1 cellular context compared by ENCODE assay signal in genomic region chr3:120339362-120339761, GRCh38.
TF ChIP-seq lines count a peak whose summit lies in the region.

No MANE protein-coding gene starts in this region.

TF ChIP-seq in K562, 482 proteins besides CTCF, POLR2A, EP300 and RAD21:
- TF ChIP-seq TRIM28 (IDR thresholded peaks at IDR 0.05): 0 out of 2 replicates have a peak, but pooled peaks have one; percentile 45
- peak; percentile 89 for TF ChIP-seq ZFP1 (CRISPR knock-in tag; IDR thresholded peaks at IDR 0.05)
- TF ChIP-seq CBX3 (IDR thresholded peaks at IDR 0.05; ENCODE audit: borderline replicate concordance in 1 of 2, low read length in 2 of 2): 0 out of 3 replicates have a peak, but pooled peaks of 1 of the 2 experiments have one; percentile 42
- TF ChIP-seq STAT5A (IDR thresholded peaks at IDR 0.05; ENCODE audit: borderline replicate concordance, low read length): no peak
TF ChIP-seq in K562: peak in this region for 3.
